In genomic region chr16:70524406-70524825, GRCh38 we compare ENCODE assay signal across 8 cellular contexts. TPM values are rescaled to one million over a fixed set of nuclear protein-coding genes. Genes with fewer than 3 reads are reported as not detected.
DNase-seq lines count a peak whose midpoint lies in the region; ATAC-seq and TF ChIP-seq lines count a peak whose summit lies in the region.
"Not testable (repeated sequence)": the region's sequence is repeated elsewhere in the genome, so short reads cannot be mapped to it uniquely, and the experiment has no call there.

No MANE protein-coding gene starts in this region.

- intact Hi-C loops in Caco-2 (cut with micrococcal nuclease; ENCODE audit: unreplicated experiment) = loop anchor here (1.0 kb wide), 1 partner anchor 143 kb away; no protein-coding TSS in a partner anchor
- intact Hi-C loops in right cardiac atrium (cut with DNase I) = loop anchor here in 2 of 4 donors (10.0 kb wide), 2 partner anchors 130 to 150 kb away; no protein-coding TSS in a partner anchor
- intact Hi-C loops in stomach (cut with DNase I; ENCODE audit: low total_unique reads) = not testable (repeated sequence)

- H3K27ac Mint-ChIP-seq in Caco-2 (ENCODE audit: unreplicated experiment) (peak overlapping the region; percentile 99), nephron progenitor cell (peak overlapping the region; percentile 100)
- peak overlapping the region; percentile 100 for H3K27ac Mint-ChIP-seq in activated T-cell treated with anti-CD3 and anti-CD28 coated beads, Interleukin-2, amount 50 U/mL, for 24 hours

- H3K36me3 ChIP-seq in Caco-2 (ENCODE audit: control insufficient read depth, insufficient read depth, low read length) = not testable (repeated sequence)
- H3K36me3 ChIP-seq in Peyer's patch = peaks cover 0 to 26% (median 0%) of the 10 kb centered on the region in 3 donors
- H3K36me3 ChIP-seq in stomach = peaks cover 17 to 37% (median 35%) of the 10 kb centered on the region in 4 donors

- BruUV-seq in Caco-2 (replicated peaks; lab: Mats Ljungman, UMichigan) = TSS peak; percentile 72

- H3K4me3 ChIP-seq in Caco-2 (ENCODE audit: low read depth, low read length) = peak overlapping the region; percentile 93
- peak overlapping the region; percentile 74 to 94 (median 76) for H3K4me3 ChIP-seq in Peyer's patch
- peak overlapping the region; percentile 95 for H3K4me3 ChIP-seq in right cardiac atrium (ENCODE audit: low read length)
- H3K4me3 ChIP-seq in stomach = peak overlapping the region; percentile 74 to 95 (median 80)

- peaks cover 63% of the 10 kb centered on the region for H3K36me3 Mint-ChIP-seq in Caco-2 (ENCODE audit: insufficient read depth, unreplicated experiment)
- H3K36me3 Mint-ChIP-seq in activated T-cell treated with anti-CD3 and anti-CD28 coated beads, Interleukin-2, amount 50 U/mL, for 24 hours (ENCODE audit: low read depth) = peaks cover 76% of the 10 kb centered on the region
- peaks cover 50% of the 10 kb centered on the region for H3K36me3 Mint-ChIP-seq in nephron progenitor cell (ENCODE audit: low read depth)

- peak overlapping the region; percentile 98 for H3K4me3 Mint-ChIP-seq in Caco-2 (ENCODE audit: unreplicated experiment)
- H3K4me3 Mint-ChIP-seq in activated T-cell treated with anti-CD3 and anti-CD28 coated beads, Interleukin-2, amount 50 U/mL, for 24 hours = peak overlapping the region; percentile 96
- H3K4me3 Mint-ChIP-seq in nephron progenitor cell = peak overlapping the region; percentile 99

- POLR2A ChIA-PET in Caco-2 (lab: Charles Lee) = interaction anchor here (0.6 to 1.2 kb wide), 5 partner anchors 10 to 178 kb away, joined by 3 to 5 read pairs (median 3); partner anchors contain the start of gene FCSK

- H3K4me1 Mint-ChIP-seq in Caco-2 (ENCODE audit: low read depth, unreplicated experiment) = peaks cover 19% of the 10 kb centered on the region
- H3K4me1 Mint-ChIP-seq in activated T-cell treated with anti-CD3 and anti-CD28 coated beads, Interleukin-2, amount 50 U/mL, for 24 hours (ENCODE audit: low read depth) = peaks cover 63% of the 10 kb centered on the region
- H3K4me1 Mint-ChIP-seq in nephron progenitor cell = peaks cover 56% of the 10 kb centered on the region

- H3K27me3 ChIP-seq in Caco-2 (replicated peaks; ENCODE audit: control insufficient read depth, insufficient read depth, low read length); Peyer's patch; right cardiac atrium (ENCODE audit: control insufficient read depth, insufficient read depth); stomach: not testable (repeated sequence)

- TF ChIP-seq POLR2A in Peyer's patch (IDR thresholded peaks at IDR 0.05); stomach (IDR thresholded peaks at IDR 0.05): not testable (repeated sequence)

- WGBS in right cardiac atrium = under 1% methylated on average over 24 of the region's 24 CpGs
- 0 to 2% (median 1%) methylated on average over 24 of the region's 24 CpGs for WGBS in stomach, 5 donors

- H3K4me1 ChIP-seq in Caco-2 (peaks cover 24% of the 10 kb centered on the region), Peyer's patch (peaks cover 0 to 42% (median 9%) of the 10 kb centered on the region in 4 donors), stomach (peaks cover 31 to 75% (median 62%) of the 10 kb centered on the region in 4 donors)
- H3K4me1 ChIP-seq in right cardiac atrium (ENCODE audit: control insufficient read depth, insufficient read depth, low read length) = not testable (repeated sequence)

- TF ChIP-seq CTCF in Caco-2 (IDR thresholded peaks at IDR 0.05; ENCODE audit: insufficient read depth in 1 of 2, low read depth in 1 of 2, low read length in 1 of 2, severe bottlenecking in 1 of 2, unreplicated experiment in 1 of 2); Peyer's patch (IDR thresholded peaks at IDR 0.05); nephron progenitor cell (IDR thresholded peaks at IDR 0.05); stomach (IDR thresholded peaks at IDR 0.05): not testable (repeated sequence)

- H3K27ac ChIP-seq in Peyer's patch = peak overlapping the region; percentile 80 to 92 (median 88)
- H3K27ac ChIP-seq in cingulate gyrus (ENCODE audit: low read depth, low read length) = peak overlapping the region; percentile 73
- peak overlapping the region; percentile 34 for H3K27ac ChIP-seq in right cardiac atrium (ENCODE audit: low read length)
- H3K27ac ChIP-seq in stomach = peak overlapping the region; percentile 82 to 93 (median 92)

- H3K9me3 Mint-ChIP-seq in Caco-2 (ENCODE audit: unreplicated experiment); activated T-cell treated with anti-CD3 and anti-CD28 coated beads, Interleukin-2, amount 50 U/mL, for 24 hours; nephron progenitor cell: not testable (repeated sequence)

- DNase-seq in Caco-2 (peak in 1 of 2 experiments; percentile 31), Peyer's patch (peak in 1 of 3 donors; percentile 51), right cardiac atrium (peak; percentile 33 to 69 (median 62)), nephron progenitor cell (peak; percentile 23), stomach (peak; percentile 29)
- peak; percentile 57 for DNase-seq in activated T-cell treated with anti-CD3 and anti-CD28 coated beads, Interleukin-2, amount 50 U/mL, for 24 hours

- ATAC-seq in HG03135 (IDR thresholded peaks at IDR 0.05; ENCODE audit: unreplicated experiment) (peak; percentile 7), right cardiac atrium (peak in 1 of 2 donors; percentile 34)

- not testable (repeated sequence) for H3K27me3 Mint-ChIP-seq in Caco-2 (ENCODE audit: insufficient read depth, unreplicated experiment); activated T-cell treated with anti-CD3 and anti-CD28 coated beads, Interleukin-2, amount 50 U/mL, for 24 hours; nephron progenitor cell (ENCODE audit: low read depth, poor library complexity)

- CTCF ChIA-PET in Caco-2 (lab: Charles Lee) = interaction anchor here (0.7 kb wide), 1 partner anchor 126 kb away, joined by 3 read pairs; no protein-coding TSS in a partner anchor

- H3K9me3 ChIP-seq in Caco-2; Peyer's patch; right cardiac atrium (ENCODE audit: control insufficient read depth, low read length); stomach: not testable (repeated sequence)

- TF ChIP-seq EP300 in stomach (IDR thresholded peaks at IDR 0.05) = not testable (repeated sequence)

RNA-seq across cellular contexts. Expression of gene SF3B3, which starts 0.8 kb away (rescaled TPM):
- total RNA-seq in Caco-2 (2022) (387 and 439 TPM in 2 replicates), Peyer's patch (100 to 1,000 TPM in 1 of 4 donors, 10 to 100 TPM in 3; 48.5 to 119 (median 94.9) TPM), right cardiac atrium (100 to 1,000 TPM; 138 to 154 (median 144) TPM), stomach (100 to 1,000 TPM in 3 of 5 donors, 10 to 100 TPM in 2; 59.1 to 141 (median 106) TPM)
- polyA plus RNA-seq in right cardiac atrium (67.5 TPM), stomach (10 to 100 TPM; 30.8 to 82.4 (median 39.4) TPM)

RNA-seq across cellular contexts. Expression of gene COG4, which starts 1.1 kb away (rescaled TPM):
- 88.5 and 90.3 TPM in 2 replicates for total RNA-seq in Caco-2 (2022)
- total RNA-seq in Peyer's patch = 10 to 100 TPM; 71.3 to 99.0 (median 75.8) TPM
- 10 to 100 TPM; 30.7 to 40.8 (median 37.3) TPM for total RNA-seq in right cardiac atrium
- 29.2 TPM for polyA plus RNA-seq in right cardiac atrium
- 100 to 1,000 TPM in 1 of 5 donors, 10 to 100 TPM in 4; 10.7 to 127 (median 86.9) TPM for total RNA-seq in stomach
- polyA plus RNA-seq in stomach = 10 to 100 TPM; 26.6 to 44.6 (median 30.3) TPM

Comparison
In these comparisons a context has a peak if more than half of its experiments do, and no peak if none do; other contexts are left out.
1. H3K27ac ChIP-seq: peak in every context shown above with its lines; median percentile 92 in stomach; 88 in Peyer's patch; 73 in cingulate gyrus; 34 in right cardiac atrium.